16 cellular contexts compared by ENCODE assay signal in genomic region chr22:16565585-16566420, GRCh38. TPM values are rescaled to one million over a fixed set of nuclear protein-coding genes. Genes with fewer than 3 reads are reported as not detected.
"Had no signal": no experiment of that assay in that cellular context is flagged by ENCODE, and none has a peak within 500 bp of the region (broad histone marks: within the 10 kb centered on the region; RNA-seq: fewer than 3 reads in every experiment).

No MANE protein-coding gene starts in this region.

RNA-seq across cellular contexts. Expression of gene CCT8L2, which starts 26.8 kb away (rescaled TPM):
- total RNA-seq: natural killer cell treated with Interleukin-12 subunit alpha and Interleukin-12 subunit beta and Interleukin-15 and Interleukin-18, amount 100 ng/mL, for 72 hours; neural crest cell; omental fat pad; osteocyte; pancreas; posterior vena cava; pulmonary artery endothelial cell; right atrium auricular region; sciatic nerve; smooth muscle cell; spleen; suprapubic skin; transverse colon; upper lobe of right lung; urinary bladder; vagina had no signal
- polyA plus RNA-seq: pancreas, smooth muscle cell, spleen, urinary bladder had no signal
